Comparison of ENCODE assay signal across 8 cellular contexts in the genomic region with DNA sequence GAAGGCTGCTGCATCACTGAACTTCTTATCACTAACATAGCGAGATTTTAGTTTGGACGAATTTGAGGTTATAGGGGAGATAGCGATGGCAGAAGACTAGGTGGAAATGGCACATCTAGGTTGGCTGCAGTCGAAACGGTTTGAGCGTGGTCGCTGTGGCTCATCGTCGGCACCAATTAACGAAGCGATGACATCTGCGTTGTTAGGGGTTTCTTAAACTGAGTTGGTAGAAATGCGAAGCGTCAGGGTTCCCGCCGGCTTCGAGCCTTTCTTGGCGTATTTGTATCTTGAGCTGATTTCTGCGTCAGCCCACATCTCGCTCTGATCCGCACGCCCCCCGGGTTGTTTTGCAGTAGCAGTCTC. TPM values are rescaled to one million over a fixed set of nuclear protein-coding genes. Genes with fewer than 3 reads are reported as not detected.
DNase-seq lines count a peak whose midpoint lies in the region; ATAC-seq and TF ChIP-seq lines count a peak whose summit lies in the region.

No MANE protein-coding gene starts in this region.

- peak overlapping the region; percentile 90 for H3K14ac ChIP-seq in trophoblast cell (ENCODE audit: low read length)

- H3K9me3 ChIP-seq in trophoblast cell (ENCODE audit: insufficient read depth, low read depth, low read length) (no peaks in the 10 kb centered on the region), upper lobe of left lung (no peaks in the 10 kb centered on the region)

- H3K18ac ChIP-seq in trophoblast cell (ENCODE audit: low read length) = peak overlapping the region; percentile 98

- H2BK12ac ChIP-seq in trophoblast cell (ENCODE audit: low read length) = no peak overlapping the region

- H3K4me1 ChIP-seq in trophoblast cell (ENCODE audit: control insufficient read depth in 1 of 2, insufficient read depth in 2 of 2, low read length in 2 of 2) = peaks cover 4 to 5% of the 10 kb centered on the region in 2 experiments
- H3K4me1 ChIP-seq in upper lobe of left lung = peaks cover 25 to 43% (median 34%) of the 10 kb centered on the region in 4 donors

- peaks cover 10% of the 10 kb centered on the region for H3K79me1 ChIP-seq in trophoblast cell (ENCODE audit: low read length)

- no peak overlapping the region for H2BK120ac ChIP-seq in trophoblast cell (ENCODE audit: insufficient read depth, low read length, poor library complexity)

- peak in 2 of 3 experiments; percentile 58 to 93 for DNase-seq in NCI-H1417 (lab: John Stamatoyannopoulos, UW)
- DNase-seq in NCI-H1417 treated with DMSO at 0.1 percent for 48 hours (lab: John Stamatoyannopoulos, UW) = no peak
- peak; percentile 9 for DNase-seq in NCI-H345 treated with DMSO at 0.1 percent for 48 hours (lab: John Stamatoyannopoulos, UW; ENCODE audit: unreplicated experiment)
- peak; percentile 15 for DNase-seq in activated T-helper 1 cell treated with Interleukin-2 at 50 U/mL for 16 hours (ENCODE audit: low read depth)
- DNase-seq in foreskin fibroblast = peak; percentile 21 to 53
- DNase-seq in trophoblast cell = peak; percentile 48 to 65
- DNase-seq in upper lobe of left lung = peak in 1 of 2 donors; percentile 29

- H4K12ac ChIP-seq in trophoblast cell (ENCODE audit: low read depth, low read length) = peak overlapping the region; percentile 98

- H4K91ac ChIP-seq in trophoblast cell (ENCODE audit: low read depth, low read length) = peak overlapping the region; percentile 91

- H3K79me2 ChIP-seq in trophoblast cell (ENCODE audit: control insufficient read depth, insufficient read depth, low read length, poor library complexity) = peaks cover 14% of the 10 kb centered on the region

- no peaks in the 10 kb centered on the region for H3K27me3 ChIP-seq in trophoblast cell (ENCODE audit: insufficient read depth, low read length)
- no peaks in the 10 kb centered on the region for H3K27me3 ChIP-seq in upper lobe of left lung

- H3K27ac ChIP-seq in trophoblast cell (ENCODE audit: low read depth, low read length) (peak overlapping the region; percentile 69), upper lobe of left lung (peak overlapping the region; percentile 86 to 93 (median 90))

- no peak overlapping the region for H3K23ac ChIP-seq in trophoblast cell (ENCODE audit: low read length)

- WGBS in trophoblast cell (ENCODE audit: extremely low coverage, insufficient coverage, insufficient read length) = no CpG with 5 or more reads among the region's 23 CpGs
- 0 to 1% methylated on average over 23 of the region's 23 CpGs for WGBS in upper lobe of left lung, 2 donors

- H2AFZ ChIP-seq in trophoblast cell (ENCODE audit: insufficient read depth, low read length, poor library complexity) = peak overlapping the region; percentile 90

- peak overlapping the region; percentile 94 for H4K8ac ChIP-seq in trophoblast cell (ENCODE audit: low read depth, low read length)

- peak overlapping the region; percentile 82 for H2AK5ac ChIP-seq in trophoblast cell (ENCODE audit: low read length)

- TF ChIP-seq POLR2A in upper lobe of left lung (IDR thresholded peaks at IDR 0.05) = no peak

- peak overlapping the region; percentile 73 for H3K4ac ChIP-seq in trophoblast cell (ENCODE audit: low read depth, low read length)

- H3K4me2 ChIP-seq in trophoblast cell (ENCODE audit: low read length) = peak overlapping the region; percentile 96

- TF ChIP-seq CTCF in foreskin fibroblast (IDR thresholded peaks at IDR 0.05; ENCODE audit: low read depth, low read length) (no peak), upper lobe of left lung (IDR thresholded peaks at IDR 0.05) (no peak)

- peak overlapping the region; percentile 34 for H2BK5ac ChIP-seq in trophoblast cell (ENCODE audit: low read depth, low read length, poor library complexity)

- ATAC-seq in HG02642 (IDR thresholded peaks at IDR 0.05; ENCODE audit: poor library complexity, unreplicated experiment) (peak; percentile 25), upper lobe of left lung (ENCODE audit: low FRiP score in 2 of 2) (peak in 1 of 2 donors; percentile 33)

- peak overlapping the region; percentile 35 for H3K9ac ChIP-seq in trophoblast cell (ENCODE audit: low read length)

- H3K36me3 ChIP-seq in trophoblast cell (ENCODE audit: control insufficient read depth in 1 of 2, insufficient read depth in 2 of 2, low read length in 2 of 2) (no peaks in the 10 kb centered on the region), upper lobe of left lung (no peaks in the 10 kb centered on the region)

- TF ChIP-seq EP300 in upper lobe of left lung (IDR thresholded peaks at IDR 0.05) = peak in 1 of 4 donors; percentile 41

- H3K4me3 ChIP-seq in foreskin fibroblast (ENCODE audit: low read depth in 1 of 2, low read length in 2 of 2) (peak overlapping the region; percentile 76 to 86), trophoblast cell (ENCODE audit: low read depth, low read length) (peak overlapping the region; percentile 81), upper lobe of left lung (peak overlapping the region; percentile 79 to 84 (median 82))

RNA-seq across cellular contexts. Expression of gene LNP1, which starts 0.3 kb away (rescaled TPM):
- polyA plus RNA-seq in trophoblast cell (2013) = 1.4 and 1.7 TPM in 2 replicates
- total RNA-seq in upper lobe of left lung = 1 to 10 TPM; 1.4 to 5.2 (median 2.1) TPM

RNA-seq across cellular contexts. Expression of gene TOMM70, which starts 0.8 kb away (rescaled TPM):
- polyA plus RNA-seq in trophoblast cell (2013) = 21.0 and 21.3 TPM in 2 replicates
- 10 to 100 TPM; 14.1 to 38.4 (median 30.2) TPM for total RNA-seq in upper lobe of left lung
